In the genomic region with DNA sequence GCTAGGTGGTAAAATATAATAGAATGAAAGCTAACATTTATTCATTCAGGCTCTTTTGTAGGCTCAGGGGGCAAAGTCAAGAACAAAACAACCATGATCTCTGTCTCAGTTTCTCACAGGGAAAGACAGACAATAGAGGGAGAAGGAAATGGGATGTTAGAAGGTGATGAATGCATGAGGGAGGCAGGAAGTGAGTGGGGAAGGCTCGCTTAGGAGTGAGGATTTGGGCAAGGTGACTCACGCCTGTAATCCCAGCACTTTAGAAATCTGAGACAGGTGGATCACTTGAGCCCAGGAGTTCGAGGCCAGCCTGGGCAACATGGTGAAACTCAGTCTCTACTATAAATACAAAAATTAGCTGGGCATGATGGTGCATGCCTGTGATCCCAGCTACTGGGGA, we compare ENCODE assay signal across 1 cellular context.
A peak's percentile ranks its signal among the peaks of the same experiment; 100 is the strongest.
TF ChIP-seq lines count a peak whose summit lies in the region.

No MANE protein-coding gene starts in this region.

TF ChIP-seq in endothelial cell of umbilical vein, 7 proteins besides CTCF, POLR2A, EP300 and RAD21:
- TF ChIP-seq FOS (IDR thresholded peaks at IDR 0.05; ENCODE audit: borderline replicate concordance, insufficient read depth, low read length) (peak; percentile 29), MYC (IDR thresholded peaks at IDR 0.05; ENCODE audit: low read depth, low read length) (no peak), EZH2 (IDR thresholded peaks at IDR 0.05; ENCODE audit: borderline replicate concordance, low read depth, low read length, severe bottlenecking) (no peak)
- TF ChIP-seq, protein P1, sequence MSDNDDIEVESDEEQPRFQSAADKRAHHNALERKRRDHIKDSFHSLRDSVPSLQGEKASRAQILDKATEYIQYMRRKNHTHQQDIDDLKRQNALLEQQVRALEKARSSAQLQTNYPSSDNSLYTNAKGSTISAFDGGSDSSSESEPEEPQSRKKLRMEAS (IDR thresholded peaks at IDR 0.05; ENCODE audit: insufficient read depth, insufficient read length) = no peak
